In genomic region chr20:58388882-58389323, GRCh38 we compare ENCODE assay signal across 1 cellular context.
TF ChIP-seq lines count a peak whose summit lies in the region.

Gene VAPB, plus strand, starts transcription at chr20:58389229. Its CDS starts 231 bp downstream, at chr20:58389460.

TF ChIP-seq in HepG2, 621 proteins besides CTCF, POLR2A, EP300 and RAD21 (continued from another document and continues in another):
- TF ChIP-seq NFE2L1 (CRISPR knock-in tag; IDR thresholded peaks at IDR 0.05; ENCODE audit: borderline replicate concordance): no peak
- TF ChIP-seq ZNF225 (CRISPR knock-in tag; IDR thresholded peaks at IDR 0.05): no peak; the same call in 1 of the 2 replicates
- TF ChIP-seq SOX6 (IDR thresholded peaks at IDR 0.05): no peak
- TF ChIP-seq SOX6 (CRISPR knock-in tag; IDR thresholded peaks at IDR 0.05): peak; percentile 31
- no peak for TF ChIP-seq THAP8 (CRISPR knock-in tag; IDR thresholded peaks at IDR 0.05; ENCODE audit: borderline replicate concordance)
- no peak for TF ChIP-seq JUN (CRISPR knock-in tag; IDR thresholded peaks at IDR 0.05)
- TF ChIP-seq POLR2G (IDR thresholded peaks at IDR 0.05; ENCODE audit: low read depth, low read length): peak; percentile 76
- no peak for TF ChIP-seq GTF2F1 (IDR thresholded peaks at IDR 0.05; ENCODE audit: low read length)
- peak; percentile 88 for TF ChIP-seq ZNF414 (CRISPR knock-in tag; IDR thresholded peaks at IDR 0.05)
- TF ChIP-seq ATF6 (CRISPR knock-in tag; conservative IDR thresholded peaks at IDR 0.05): no peak; the same call in 1 of the 2 replicates
- TF ChIP-seq ARNT2 (CRISPR knock-in tag; IDR thresholded peaks at IDR 0.05; ENCODE audit: low read depth): peak; percentile 97
- TF ChIP-seq ZNF451 (CRISPR knock-in tag; IDR thresholded peaks at IDR 0.05): 0 out of 2 replicates have a peak, but pooled peaks have one; percentile 62
- TF ChIP-seq KLF15 (CRISPR knock-in tag; IDR thresholded peaks at IDR 0.05; ENCODE audit: borderline replicate concordance): no peak
- peak; percentile 60; the same call in 1 of the 2 replicates for TF ChIP-seq MNT (IDR thresholded peaks at IDR 0.05)
- peak; percentile 92 for TF ChIP-seq BORCS8-MEF2B (CRISPR knock-in tag; IDR thresholded peaks at IDR 0.05)
- TF ChIP-seq ISL2 (CRISPR knock-in tag; IDR thresholded peaks at IDR 0.05): no peak
- TF ChIP-seq ZBTB40 (IDR thresholded peaks at IDR 0.05): no peak
- peak; percentile 48 for TF ChIP-seq ZBTB40 (CRISPR knock-in tag; IDR thresholded peaks at IDR 0.05)
- TF ChIP-seq ZNF33A (CRISPR knock-in tag; IDR thresholded peaks at IDR 0.05; ENCODE audit: borderline replicate concordance): no peak
- no peak for TF ChIP-seq ZNF770 (CRISPR knock-in tag; IDR thresholded peaks at IDR 0.05)
- TF ChIP-seq DRAP1 (CRISPR knock-in tag; IDR thresholded peaks at IDR 0.05): peak; percentile 63
- no peak for TF ChIP-seq ZNF841 (CRISPR knock-in tag; IDR thresholded peaks at IDR 0.05; ENCODE audit: borderline replicate concordance)
- 0 out of 2 replicates have a peak, but pooled peaks have one; percentile 18 for TF ChIP-seq MIXL1 (CRISPR knock-in tag; IDR thresholded peaks at IDR 0.05)
- no peak for TF ChIP-seq HNF4G (IDR thresholded peaks at IDR 0.05; ENCODE audit: borderline replicate concordance, low read depth, low read length)
- 0 out of 2 replicates have a peak, but pooled peaks have one; percentile 27 for TF ChIP-seq HNF4G (CRISPR knock-in tag; IDR thresholded peaks at IDR 0.05; ENCODE audit: borderline replicate concordance, low read depth)
- no peak for TF ChIP-seq ZNF224 (CRISPR knock-in tag; IDR thresholded peaks at IDR 0.05)
- TF ChIP-seq HHEX (CRISPR knock-in tag; IDR thresholded peaks at IDR 0.05): no peak
- TF ChIP-seq ZNF839 (CRISPR knock-in tag; IDR thresholded peaks at IDR 0.05; ENCODE audit: borderline replicate concordance): no peak
- TF ChIP-seq IKZF5 (CRISPR knock-in tag; IDR thresholded peaks at IDR 0.05): no peak; the same call in 1 of the 2 replicates
- TF ChIP-seq SP2 (CRISPR knock-in tag; IDR thresholded peaks at IDR 0.05): peak; percentile 75
- peak; percentile 87 for TF ChIP-seq NR0B2 (CRISPR knock-in tag; IDR thresholded peaks at IDR 0.05)
- peak; percentile 96 for TF ChIP-seq MAX (IDR thresholded peaks at IDR 0.05)
- peak; percentile 87; the same call in 1 of the 2 replicates for TF ChIP-seq FOXK1 (CRISPR knock-in tag; IDR thresholded peaks at IDR 0.05; ENCODE audit: borderline replicate concordance, low read depth)
- peak; percentile 96 for TF ChIP-seq MYPOP (CRISPR knock-in tag; IDR thresholded peaks at IDR 0.05)
